Comparison of ENCODE assay signal across 8 cellular contexts in the genomic region with DNA sequence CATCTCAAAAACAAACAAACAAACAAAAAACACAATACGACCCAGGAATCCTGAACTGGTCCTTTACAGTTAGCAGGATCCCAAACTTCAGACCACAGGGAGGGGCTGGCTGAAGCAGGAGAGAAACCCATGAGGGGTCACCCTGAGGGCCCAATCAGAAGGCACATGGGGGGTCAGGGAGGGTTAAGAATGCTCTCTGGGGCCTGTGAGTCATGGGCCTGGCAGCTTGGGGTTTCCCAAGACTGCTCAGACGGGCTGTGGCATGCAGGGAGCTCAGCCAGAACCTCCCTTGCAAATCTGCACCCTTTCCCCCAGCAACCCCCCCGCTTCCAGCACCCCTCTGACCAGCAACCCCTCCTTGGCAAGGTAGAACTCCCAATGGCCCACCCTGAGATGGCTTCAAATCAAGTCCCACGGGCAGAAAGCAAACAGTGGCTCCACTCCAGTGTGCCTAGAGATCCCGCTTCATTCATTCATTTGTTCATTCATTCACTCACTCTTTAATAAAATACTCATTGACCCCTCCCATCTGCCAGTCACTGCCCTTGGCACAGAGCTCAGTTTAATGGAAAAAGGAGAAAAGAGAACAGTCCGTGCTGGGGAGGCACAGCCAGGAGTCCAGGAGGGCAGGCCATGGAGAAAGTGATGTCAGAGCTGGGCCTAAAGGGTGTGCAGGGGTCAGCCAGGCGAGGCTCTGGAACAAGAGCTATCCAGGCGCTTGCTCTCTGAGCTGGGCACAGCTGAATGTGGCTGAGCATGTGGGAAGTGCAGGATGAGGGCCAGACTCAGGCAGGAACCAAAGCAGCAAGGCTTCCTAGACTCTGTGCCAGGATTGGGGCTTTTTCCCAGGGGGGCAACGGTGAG. TPM values are rescaled to one million over a fixed set of nuclear protein-coding genes. Genes with fewer than 3 reads are reported as not detected.
DNase-seq lines count a peak whose midpoint lies in the region; ATAC-seq, FAIRE-seq and TF ChIP-seq lines count a peak whose summit lies in the region.

No MANE protein-coding gene starts in this region.

- H3K4me1 Mint-ChIP-seq in activated naive CD4-positive, alpha-beta T cell treated with anti-CD3 and anti-CD28 coated beads for 36 hours (ENCODE audit: low read depth) = no peaks in the 10 kb centered on the region

- POLR2A ChIA-PET in K562 (lab: Yijun Ruan, JAX) = interaction anchor here (0.6 to 1.1 kb wide), 3 partner anchors 18 to 273 kb away, joined by 3 read pairs; no protein-coding TSS in a partner anchor

- H3K79me2 ChIP-seq in K562 (ENCODE audit: control insufficient read depth, insufficient read depth, low read length) = no peaks in the 10 kb centered on the region

- no peak overlapping the region for H3K27ac Mint-ChIP-seq in activated naive CD4-positive, alpha-beta T cell treated with anti-CD3 and anti-CD28 coated beads for 36 hours

- H3K36me3 ChIP-seq in K562 (ENCODE audit: control insufficient read depth, insufficient read depth, low read length) = no peaks in the 10 kb centered on the region
- H3K36me3 ChIP-seq in left lung = no peaks in the 10 kb centered on the region
- H3K36me3 ChIP-seq in thyroid gland = no peaks in the 10 kb centered on the region

- H3K27ac ChIP-seq in K562 (ENCODE audit: extremely low read depth, low read depth, low read length) (no peak overlapping the region), left lung (peak overlapping the region; percentile 49 to 64), thyroid gland (peak overlapping the region; percentile 32 to 90 (median 73))

- H3K9me3 Mint-ChIP-seq in activated naive CD4-positive, alpha-beta T cell treated with anti-CD3 and anti-CD28 coated beads for 36 hours = no peaks in the 10 kb centered on the region

- no peak overlapping the region for H3K4me3 Mint-ChIP-seq in activated naive CD4-positive, alpha-beta T cell treated with anti-CD3 and anti-CD28 coated beads for 36 hours

- no peaks in the 10 kb centered on the region for H4K20me1 ChIP-seq in K562 (replicated peaks; ENCODE audit: control insufficient read depth, insufficient read depth, low read length)

- TF ChIP-seq POLR2A in K562 (conservative IDR thresholded peaks at IDR 0.05) = no peak
- TF ChIP-seq POLR2A in thyroid gland (IDR thresholded peaks at IDR 0.05) = no peak

- H3K27me3 Mint-ChIP-seq in activated naive CD4-positive, alpha-beta T cell treated with anti-CD3 and anti-CD28 coated beads for 36 hours (ENCODE audit: low read depth) = no peaks in the 10 kb centered on the region

- DNase-seq in activated naive CD4-positive, alpha-beta T cell treated with anti-CD3 and anti-CD28 coated beads for 36 hours = peak; percentile 46
- no peak for DNase-seq in activated naive CD4-positive, alpha-beta T cell (lab: John Stamatoyannopoulos, UW)
- peak in 3 of 4 experiments; percentile 22 to 41 (median 32) for DNase-seq in K562 (ENCODE audit: extremely low read depth in 1 of 4, low spot score in 3 of 4)
- peak; percentile 82 to 85 for DNase-seq in left lung
- DNase-seq in thyroid gland = peak; percentile 84 to 85

- no peak overlapping the region for H2AFZ ChIP-seq in K562 (ENCODE audit: low read depth, low read length)

- in situ Hi-C loops in K562 (cut with MboI) = no loop called here

- CTCF ChIA-PET in activated naive CD4-positive, alpha-beta T cell treated with anti-CD3 and anti-CD28 coated beads for 36 hours (lab: Charles Lee) = interaction anchor here (0.7 to 1.2 kb wide), 2 partner anchors 16 to 196 kb away, joined by 3 read pairs; no protein-coding TSS in a partner anchor
- CTCF ChIA-PET in K562 (lab: Yijun Ruan, JAX; ENCODE audit: low intra/inter-chr PET ratio) = no interaction called here

- H3K4me2 ChIP-seq in K562 (ENCODE audit: insufficient read depth, low read length) = no peak overlapping the region

- 39% methylated on average over 7 of the region's 9 CpGs for WGBS in K562 (ENCODE audit: insufficient coverage, low coverage, missing lambda C conversion rate)
- WGBS in thyroid gland, 2 donors = 23 to 33% methylated on average over 8 to 9 of the region's 9 CpGs

- TF ChIP-seq EP300 in K562 (IDR thresholded peaks at IDR 0.05; ENCODE audit: low read length) = no peak

- no peaks in the 10 kb centered on the region for H3K9me3 ChIP-seq in K562 (replicated peaks; ENCODE audit: control insufficient read depth, insufficient read depth, low read depth, low read length)
- H3K9me3 ChIP-seq in left lung = no peaks in the 10 kb centered on the region
- H3K9me3 ChIP-seq in thyroid gland = no peaks in the 10 kb centered on the region

- H3K36me3 Mint-ChIP-seq in activated naive CD4-positive, alpha-beta T cell treated with anti-CD3 and anti-CD28 coated beads for 36 hours (ENCODE audit: low read depth) = no peaks in the 10 kb centered on the region

- H3K4me1 ChIP-seq in K562 (replicated peaks in 1 of 2; ENCODE audit: control insufficient read depth in 2 of 2, insufficient read depth in 2 of 2, low read length in 2 of 2) (peaks cover 39 to 47% of the 10 kb centered on the region in 2 experiments), left lung (peaks cover 23 to 38% of the 10 kb centered on the region in 2 donors), thyroid gland (peaks cover 25 to 52% of the 10 kb centered on the region in 2 donors)

- ATAC-seq in K562 (no peak), left lung (peak; percentile 75), HG03565 (IDR thresholded peaks at IDR 0.05; ENCODE audit: unreplicated experiment) (no peak), HG03139 (IDR thresholded peaks at IDR 0.05; ENCODE audit: unreplicated experiment) (no peak), HG02642 (IDR thresholded peaks at IDR 0.05; ENCODE audit: poor library complexity, unreplicated experiment) (no peak)

- H3K9me1 ChIP-seq in K562 (ENCODE audit: control insufficient read depth, insufficient read depth, low read length) = peaks cover 4% of the 10 kb centered on the region

- intact Hi-C loops in activated naive CD4-positive, alpha-beta T cell treated with anti-CD3 and anti-CD28 coated beads for 36 hours (cut with micrococcal nuclease) = loop anchor here (10.0 kb wide), 1 partner anchor 386 kb away; no protein-coding TSS in a partner anchor
- intact Hi-C loops in K562 (cut with micrococcal nuclease) = loop anchor here (5.0 kb wide), 1 partner anchor 258 kb away; no protein-coding TSS in a partner anchor
- intact Hi-C loops in left lung (cut with DNase I) = no loop called here
- intact Hi-C loops in thyroid gland (cut with DNase I) = loop anchor here (10.0 kb wide), 1 partner anchor 256 kb away; no protein-coding TSS in a partner anchor

- peak overlapping the region in 1 of 2 experiments; percentile 13; a peak in 1 of 4 replicates for H3K9ac ChIP-seq in K562 (ENCODE audit: insufficient read depth in 1 of 2, low read depth in 2 of 2, low read length in 2 of 2)

- TF ChIP-seq CTCF in K562 (IDR thresholded peaks at IDR 0.05 in 2 of 3, conservative IDR thresholded peaks at IDR 0.05 in 1 of 3; ENCODE audit: insufficient read depth in 2 of 3, low read depth in 1 of 3, low read length in 3 of 3) (no peak), left lung (IDR thresholded peaks at IDR 0.05) (no peak), thyroid gland (IDR thresholded peaks at IDR 0.05) (no peak)

- BruUV-seq in K562 (replicated peaks; lab: Mats Ljungman, UMichigan) = no TSS peak

- no peak for TF ChIP-seq RAD21 in K562 (CRISPR knock-in tag; conservative IDR thresholded peaks at IDR 0.05 in 1 of 2, IDR thresholded peaks at IDR 0.05 in 1 of 2)

- H3K27me3 ChIP-seq in K562 (ENCODE audit: control insufficient read depth in 2 of 2, insufficient read depth in 2 of 2, low read length in 2 of 2) = no peaks in the 10 kb centered on the region
- peaks cover 0 to 4% of the 10 kb centered on the region in 2 donors for H3K27me3 ChIP-seq in left lung
- H3K27me3 ChIP-seq in thyroid gland = no peaks in the 10 kb centered on the region

- no peak overlapping the region for H3K4me3 ChIP-seq in K562
- no peak overlapping the region for H3K4me3 ChIP-seq in left lung
- no peak overlapping the region for H3K4me3 ChIP-seq in thyroid gland (replicated peaks in 1 of 3)

- FAIRE-seq in K562 (lab: Jason Lieb, UNC) = no peak

RNA-seq across cellular contexts. Expression of gene UQCRHL, which starts 8.2 kb away (rescaled TPM):
- total RNA-seq in activated naive CD4-positive, alpha-beta T cell treated with anti-CD3 and anti-CD28 coated beads for 36 hours = 1 to 10 TPM; 1.7 to 1.9 TPM
- 2.3 and 3.2 TPM in 2 replicates for total RNA-seq in K562 (2011; cell fraction: chromatin; rRNA removed; ENCODE audit: low replicate concordance)
- 2.8 TPM in 2 replicates for total RNA-seq in K562 (2011; cell fraction: nucleolus; rRNA removed)
- 4.1 and 4.2 TPM in 2 replicates for total RNA-seq in K562 (2011; cell fraction: nucleoplasm; rRNA removed)
- total RNA-seq in K562 (2014; rRNA removed) (40.7 and 76.9 TPM in 2 replicates), K562 (2014; rRNA removed; fragmentation: Illumina TruSeq; extraction: Trizol) (41.3 and 45.7 TPM in 2 replicates), K562 (2015; rRNA removed; fragmentation: Illumina TruSeq; extraction: Trizol) (19.4 and 21.8 TPM in 2 replicates), K562 (2021) (5.1 and 5.9 TPM in 2 replicates), left lung (1 to 10 TPM; 1.2 TPM), thyroid gland (1 to 10 TPM in 2 of 4 donors, under 1 TPM in 2; 0.81 to 1.3 (median 1.00) TPM)
- polyA plus RNA-seq in K562 (2011; rRNA removed) (26.3 and 27.6 TPM in 2 replicates), K562 (2014; fragmentation: Illumina TruSeq; extraction: Trizol) (17.6 and 18.9 TPM in 2 replicates), K562 (2014; fragmentation: Nextera tagmentation; extraction: Ambion mirVana) (10 to 100 TPM; 20.4 to 25.8 TPM), K562 (2014; rRNA removed) (13.2 and 27.2 TPM in 2 replicates)
- polyA plus RNA-seq in K562 (2011; cell fraction: cytosol; rRNA removed) = 3.9 and 8.7 TPM in 2 replicates
- 2.2 and 6.0 TPM in 2 replicates for polyA plus RNA-seq in K562 (2011; cell fraction: nucleus; rRNA removed)
- 9.1 and 25.6 TPM in 2 replicates for polyA plus RNA-seq in K562 (2012)
- polyA minus RNA-seq in K562 (2011; rRNA and poly(A)+ RNA removed) = 6.5 and 7.8 TPM in 2 replicates
- 9.1 and 15.2 TPM in 2 replicates for polyA minus RNA-seq in K562 (2011; cell fraction: cytosol; rRNA and poly(A)+ RNA removed)
- polyA minus RNA-seq in K562 (2011; cell fraction: nucleus; rRNA and poly(A)+ RNA removed) = 0.67 and 3.4 TPM in 2 replicates

RNA-seq across cellular contexts. Expression of gene FBLIM1, which starts 40.6 kb away (rescaled TPM):
- total RNA-seq in activated naive CD4-positive, alpha-beta T cell treated with anti-CD3 and anti-CD28 coated beads for 36 hours = not detected
- total RNA-seq in K562 (2011; cell fraction: chromatin; rRNA removed; ENCODE audit: low replicate concordance) = 0.16 TPM in 1 of 2 replicates, not detected in the other
- total RNA-seq in K562 (2011; cell fraction: nucleolus; rRNA removed) = 0.50 TPM in 1 of 2 replicates, not detected in the other
- 0.31 TPM in 1 of 2 replicates, not detected in the other for total RNA-seq in K562 (2011; cell fraction: nucleoplasm; rRNA removed)
- 0.04 TPM in 1 of 2 replicates, not detected in the other for total RNA-seq in K562 (2014; rRNA removed)
- not detected in 2 replicates for total RNA-seq in K562 (2014; rRNA removed; fragmentation: Illumina TruSeq; extraction: Trizol)
- not detected in 2 replicates for total RNA-seq in K562 (2015; rRNA removed; fragmentation: Illumina TruSeq; extraction: Trizol)
- 0.18 and 0.24 TPM in 2 replicates for total RNA-seq in K562 (2021)
- polyA plus RNA-seq in K562 (2011; rRNA removed) = 0.14 and 0.43 TPM in 2 replicates
- polyA plus RNA-seq in K562 (2011; cell fraction: cytosol; rRNA removed) = 0.09 and 0.63 TPM in 2 replicates
- polyA plus RNA-seq in K562 (2011; cell fraction: nucleus; rRNA removed) = 0.10 and 0.20 TPM in 2 replicates
- polyA plus RNA-seq in K562 (2012) = 0.04 and 0.48 TPM in 2 replicates
- not detected in 2 replicates for polyA plus RNA-seq in K562 (2014; fragmentation: Illumina TruSeq; extraction: Trizol)
- polyA plus RNA-seq in K562 (2014; fragmentation: Nextera tagmentation; extraction: Ambion mirVana) = not detected
- polyA plus RNA-seq in K562 (2014; rRNA removed) = not detected in 2 replicates
- polyA minus RNA-seq in K562 (2011; rRNA and poly(A)+ RNA removed) = 0.11 and 0.27 TPM in 2 replicates
- not detected in 2 replicates for polyA minus RNA-seq in K562 (2011; cell fraction: cytosol; rRNA and poly(A)+ RNA removed)
- 0.56 TPM in 1 of 2 replicates, not detected in the other for polyA minus RNA-seq in K562 (2011; cell fraction: nucleus; rRNA and poly(A)+ RNA removed)
- 10 to 100 TPM; 52.3 to 57.1 TPM for total RNA-seq in left lung
- 10 to 100 TPM; 11.4 to 28.0 (median 25.9) TPM for total RNA-seq in thyroid gland

RNA-seq across cellular contexts. Expression of gene SPEN, which starts 48.3 kb away (rescaled TPM):
- 10 to 100 TPM; 30.7 to 33.7 TPM for total RNA-seq in activated naive CD4-positive, alpha-beta T cell treated with anti-CD3 and anti-CD28 coated beads for 36 hours
- total RNA-seq in K562 (2011; cell fraction: chromatin; rRNA removed; ENCODE audit: low replicate concordance) = 154 and 372 TPM in 2 replicates
- total RNA-seq in K562 (2011; cell fraction: nucleolus; rRNA removed) = 64.2 and 82.1 TPM in 2 replicates
- 125 and 165 TPM in 2 replicates for total RNA-seq in K562 (2011; cell fraction: nucleoplasm; rRNA removed)
- 27.2 and 27.8 TPM in 2 replicates for total RNA-seq in K562 (2014; rRNA removed)
- total RNA-seq in K562 (2014; rRNA removed; fragmentation: Illumina TruSeq; extraction: Trizol) = 29.9 and 36.1 TPM in 2 replicates
- 24.5 and 29.1 TPM in 2 replicates for total RNA-seq in K562 (2015; rRNA removed; fragmentation: Illumina TruSeq; extraction: Trizol)
- total RNA-seq in K562 (2021) = 72.1 and 80.2 TPM in 2 replicates
- polyA plus RNA-seq in K562 (2011; rRNA removed) = 11.9 and 16.4 TPM in 2 replicates
- 9.5 and 13.0 TPM in 2 replicates for polyA plus RNA-seq in K562 (2011; cell fraction: cytosol; rRNA removed)
- 46.3 and 63.2 TPM in 2 replicates for polyA plus RNA-seq in K562 (2011; cell fraction: nucleus; rRNA removed)
- 54.0 and 72.6 TPM in 2 replicates for polyA plus RNA-seq in K562 (2012)
- 87.5 and 87.6 TPM in 2 replicates for polyA plus RNA-seq in K562 (2014; fragmentation: Illumina TruSeq; extraction: Trizol)
- polyA plus RNA-seq in K562 (2014; fragmentation: Nextera tagmentation; extraction: Ambion mirVana) = 10 to 100 TPM in 1 of 2 experiments, 1 to 10 TPM in 1; 5.7 to 13.1 TPM
- polyA plus RNA-seq in K562 (2014; rRNA removed) = 31.9 and 34.6 TPM in 2 replicates
- polyA minus RNA-seq in K562 (2011; rRNA and poly(A)+ RNA removed) = 52.8 and 75.1 TPM in 2 replicates
- polyA minus RNA-seq in K562 (2011; cell fraction: cytosol; rRNA and poly(A)+ RNA removed) = 38.6 and 44.5 TPM in 2 replicates
- polyA minus RNA-seq in K562 (2011; cell fraction: nucleus; rRNA and poly(A)+ RNA removed) = 32.0 and 67.9 TPM in 2 replicates
- total RNA-seq in left lung = 10 to 100 TPM; 37.2 to 54.1 TPM
- 10 to 100 TPM; 40.7 to 97.0 (median 57.3) TPM for total RNA-seq in thyroid gland

RNA-seq across cellular contexts. Expression of gene TMEM82, which starts 56.9 kb away (rescaled TPM):
- not detected for total RNA-seq in activated naive CD4-positive, alpha-beta T cell treated with anti-CD3 and anti-CD28 coated beads for 36 hours
- not detected in 2 replicates for total RNA-seq in K562 (2011; cell fraction: chromatin; rRNA removed; ENCODE audit: low replicate concordance)
- not detected in 2 replicates for total RNA-seq in K562 (2011; cell fraction: nucleolus; rRNA removed)
- not detected in 2 replicates for total RNA-seq in K562 (2011; cell fraction: nucleoplasm; rRNA removed)
- total RNA-seq in K562 (2014; rRNA removed) (not detected in 2 replicates), K562 (2014; rRNA removed; fragmentation: Illumina TruSeq; extraction: Trizol) (not detected in 2 replicates), K562 (2015; rRNA removed; fragmentation: Illumina TruSeq; extraction: Trizol) (not detected in 2 replicates), K562 (2021) (not detected in 2 replicates), left lung (not detected), thyroid gland (not detected)
- polyA plus RNA-seq in K562 (2011; rRNA removed) (not detected in 2 replicates), K562 (2014; fragmentation: Illumina TruSeq; extraction: Trizol) (not detected in 2 replicates), K562 (2014; fragmentation: Nextera tagmentation; extraction: Ambion mirVana) (not detected), K562 (2014; rRNA removed) (not detected in 2 replicates)
- polyA plus RNA-seq in K562 (2011; cell fraction: cytosol; rRNA removed) = not detected in 2 replicates
- polyA plus RNA-seq in K562 (2011; cell fraction: nucleus; rRNA removed) = not detected in 2 replicates
- polyA plus RNA-seq in K562 (2012) = not detected in 2 replicates
- not detected in 2 replicates for polyA minus RNA-seq in K562 (2011; rRNA and poly(A)+ RNA removed)
- not detected in 2 replicates for polyA minus RNA-seq in K562 (2011; cell fraction: cytosol; rRNA and poly(A)+ RNA removed)
- not detected in 2 replicates for polyA minus RNA-seq in K562 (2011; cell fraction: nucleus; rRNA and poly(A)+ RNA removed)

Comparison
In these comparisons a context has a peak if more than half of its experiments do, and no peak if none do; other contexts are left out.
1. DNase-seq: peak in activated naive CD4-positive, alpha-beta T cell treated with anti-CD3 and anti-CD28 coated beads for 36 hours (single experiment), K562 (3 of 4), left lung (2 of 2) and thyroid gland (2 of 2); none in activated naive CD4-positive, alpha-beta T cell (0 of 4).
2. RNA of gene FBLIM1, which starts 40.6 kb away (total RNA-seq): 52.3 to 57.1 TPM in left lung and 11.4 to 28.0 TPM in thyroid gland; 0.04 to 0.50 TPM in K562 and not detected in activated naive CD4-positive, alpha-beta T cell treated with anti-CD3 and anti-CD28 coated beads for 36 hours; every median in the first group is over 4 times any median in the second.
3. intact Hi-C loops: an anchor here in activated naive CD4-positive, alpha-beta T cell treated with anti-CD3 and anti-CD28 coated beads for 36 hours (10.0 kb wide), K562 (5.0 kb wide) and thyroid gland (10.0 kb wide); none called in left lung.